1 cellular context compared by ENCODE assay signal in genomic region chr1:94713472-94714141, GRCh38.
TF ChIP-seq lines count a peak whose summit lies in the region.

No MANE protein-coding gene starts in this region.

TF ChIP-seq in HepG2, 621 proteins besides CTCF, POLR2A, EP300 and RAD21 (continued from another document and continues in another):
- TF ChIP-seq ZNF350 (CRISPR knock-in tag; IDR thresholded peaks at IDR 0.05; ENCODE audit: borderline replicate concordance, low read depth) (peak; percentile 36; the same call in 1 of the 2 replicates), NR2F6 (IDR thresholded peaks at IDR 0.05) (0 out of 2 replicates have a peak, but pooled peaks have one; percentile 25), NR2F6 (CRISPR knock-in tag; IDR thresholded peaks at IDR 0.05) (0 out of 2 replicates have a peak, but pooled peaks have one; percentile 27), MEIS2 (CRISPR knock-in tag; IDR thresholded peaks at IDR 0.05) (peak; percentile 60; the same call in 1 of the 2 replicates), ZNF276 (CRISPR knock-in tag; IDR thresholded peaks at IDR 0.05; ENCODE audit: low read depth) (no peak), MAX (IDR thresholded peaks at IDR 0.05) (peak; percentile 44; the same call in 1 of the 2 replicates), KDM2A (CRISPR knock-in tag; IDR thresholded peaks at IDR 0.05; ENCODE audit: borderline replicate concordance, low read depth) (0 out of 2 replicates have a peak, but pooled peaks have one; percentile 38), KAT7 (CRISPR knock-in tag; IDR thresholded peaks at IDR 0.05; ENCODE audit: borderline replicate concordance) (0 out of 2 replicates have a peak, but pooled peaks have one; percentile 25), THAP8 (CRISPR knock-in tag; IDR thresholded peaks at IDR 0.05; ENCODE audit: borderline replicate concordance) (no peak), MAZ (IDR thresholded peaks at IDR 0.05; ENCODE audit: borderline replicate concordance, low read depth, low read length) (peak; percentile 43; the same call in 1 of the 2 replicates), MAZ (CRISPR knock-in tag; IDR thresholded peaks at IDR 0.05; ENCODE audit: low read depth) (no peak), HCFC1 (IDR thresholded peaks at IDR 0.05; ENCODE audit: low read depth, low read length) (0 out of 2 replicates have a peak, but pooled peaks have one; percentile 16), CREB1 (IDR thresholded peaks at IDR 0.05) (0 out of 2 replicates have a peak, but pooled peaks have one; percentile 17), CREB1 (CRISPR knock-in tag; IDR thresholded peaks at IDR 0.05) (peak; percentile 57), FOXP4 (CRISPR knock-in tag; IDR thresholded peaks at IDR 0.05) (peak; percentile 27; the same call in 1 of the 2 replicates), ERF (CRISPR knock-in tag; IDR thresholded peaks at IDR 0.05) (peak; percentile 71), ZNF280B (CRISPR knock-in tag; IDR thresholded peaks at IDR 0.05; ENCODE audit: borderline replicate concordance) (no peak), ZNF768 (CRISPR knock-in tag; IDR thresholded peaks at IDR 0.05) (no peak), IRF2 (CRISPR knock-in tag; IDR thresholded peaks at IDR 0.05) (0 out of 2 replicates have a peak, but pooled peaks have one; percentile 21), ZGPAT (CRISPR knock-in tag; IDR thresholded peaks at IDR 0.05) (peak; percentile 51; the same call in 1 of the 2 replicates), SMARCC2 (IDR thresholded peaks at IDR 0.05) (no peak), ZNF691 (CRISPR knock-in tag; IDR thresholded peaks at IDR 0.05; ENCODE audit: borderline replicate concordance, low read depth) (no peak; the same call in 1 of the 2 replicates), ZFP36 (IDR thresholded peaks at IDR 0.05; ENCODE audit: borderline replicate concordance, low read depth, low read length, partially characterized antibody) (no peak), YY1 (IDR thresholded peaks at IDR 0.05; ENCODE audit: insufficient read depth, insufficient replicate concordance, low read depth, low read length) (peak; percentile 35), PAWR (CRISPR knock-in tag; IDR thresholded peaks at IDR 0.05; ENCODE audit: borderline replicate concordance) (no peak), ZNF781 (CRISPR knock-in tag; IDR thresholded peaks at IDR 0.05; ENCODE audit: borderline replicate concordance, not compliant biosample characterization) (no peak), DMTF1 (CRISPR knock-in tag; IDR thresholded peaks at IDR 0.05) (no peak), GATAD2A (CRISPR knock-in tag; IDR thresholded peaks at IDR 0.05) (peak; percentile 58), STAT6 (CRISPR knock-in tag; IDR thresholded peaks at IDR 0.05; ENCODE audit: borderline replicate concordance) (peak; percentile 86; the same call in 1 of the 2 replicates), STAG1 (CRISPR knock-in tag; IDR thresholded peaks at IDR 0.05) (peak; percentile 21), DRAP1 (CRISPR knock-in tag; IDR thresholded peaks at IDR 0.05) (0 out of 2 replicates have a peak, but pooled peaks have one; percentile 17), ZMYM3 (CRISPR knock-in tag; IDR thresholded peaks at IDR 0.05) (0 out of 2 replicates have a peak, but pooled peaks have one; percentile 38), TERF1 (CRISPR knock-in tag; IDR thresholded peaks at IDR 0.05) (no peak), KLF13 (CRISPR knock-in tag; IDR thresholded peaks at IDR 0.05) (no peak), NR3C1 (CRISPR knock-in tag; IDR thresholded peaks at IDR 0.05) (no peak), ZNF121 (CRISPR knock-in tag; IDR thresholded peaks at IDR 0.05) (no peak; the same call in 1 of the 2 replicates), HNRNPLL (IDR thresholded peaks at IDR 0.05; ENCODE audit: low read depth, low read length, poor library complexity, severe bottlenecking) (no peak), HDAC2 (CRISPR knock-in tag; IDR thresholded peaks at IDR 0.05) (peak; percentile 69), HHEX (CRISPR knock-in tag; IDR thresholded peaks at IDR 0.05) (no peak), ZBTB3 (CRISPR knock-in tag; IDR thresholded peaks at IDR 0.05; ENCODE audit: borderline replicate concordance, low read depth) (no peak), SOX5 (CRISPR knock-in tag; IDR thresholded peaks at IDR 0.05; ENCODE audit: borderline replicate concordance) (peak; percentile 58; the same call in 1 of the 2 replicates), FOXA3 (CRISPR knock-in tag; IDR thresholded peaks at IDR 0.05) (peak; percentile 57), ZFP62 (CRISPR knock-in tag; IDR thresholded peaks at IDR 0.05) (no peak)
